In the genomic region with DNA sequence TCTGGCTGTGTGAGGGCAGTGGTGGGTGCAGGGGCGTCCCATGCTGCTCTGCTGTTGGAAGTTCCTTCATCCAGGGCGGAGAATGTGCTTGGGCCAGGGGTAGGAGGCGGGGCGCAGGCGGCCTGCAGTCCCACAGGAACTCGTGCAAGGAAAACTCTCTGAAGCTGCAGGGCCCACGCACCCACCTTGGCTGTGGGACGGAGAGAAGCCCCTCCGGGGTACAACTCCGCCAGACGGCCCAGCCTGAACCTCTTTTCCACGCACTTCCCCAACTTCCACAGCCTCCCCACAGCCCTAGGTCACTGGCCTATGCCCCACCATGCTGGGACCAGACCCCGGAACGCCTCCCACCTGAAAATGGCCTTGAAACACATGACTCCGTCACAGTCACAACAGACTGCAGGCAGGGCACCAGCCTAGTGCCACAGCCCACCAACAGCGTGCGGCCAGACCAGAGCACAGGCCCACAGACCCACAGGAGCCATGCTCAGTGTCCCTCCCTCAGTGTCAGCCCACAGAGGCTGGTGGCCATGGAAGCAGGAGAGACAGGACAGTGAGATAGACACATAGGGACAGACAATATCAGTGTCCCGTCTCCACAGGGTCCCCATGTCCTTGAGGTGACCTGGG, we compare ENCODE assay signal across 19 cellular contexts. TPM values are rescaled to one million over a fixed set of nuclear protein-coding genes. Genes with fewer than 3 reads are reported as not detected.
DNase-seq lines count a peak whose midpoint lies in the region; ATAC-seq and TF ChIP-seq lines count a peak whose summit lies in the region.
"Had no signal": no experiment of that assay in that cellular context is flagged by ENCODE, and none has a peak within 500 bp of the region (broad histone marks: within the 10 kb centered on the region; RNA-seq: fewer than 3 reads in every experiment).

No MANE protein-coding gene starts in this region.

- H3K4me3 ChIP-seq in aorta (ENCODE audit: low read length in 2 of 2) (no peak overlapping the region), GM23248 (no peak overlapping the region)
- H3K4me3 ChIP-seq: cardiac muscle cell, lung, Peyer's patch, tibial nerve had no signal

- TF ChIP-seq CTCF in osteocyte (IDR thresholded peaks at IDR 0.05), result no peak

- H3K36me3 ChIP-seq in aorta (ENCODE audit: control insufficient read depth in 1 of 2, insufficient read depth in 2 of 2, low read length in 1 of 2), result no peaks in the 10 kb centered on the region
- H3K36me3 ChIP-seq in GM23248 (ENCODE audit: low read depth), result no peaks in the 10 kb centered on the region
- H3K36me3 ChIP-seq: cardiac muscle cell, Peyer's patch, tibial nerve, WERI-Rb-1 had no signal

- 82 to 83% methylated on average over 18 of the region's 18 CpGs for WGBS in aorta, 2 donors
- WGBS in GM23248 (ENCODE audit: low coverage in 1 of 2, low lambda C conversion rate in 2 of 2, missing lambda C conversion rate in 2 of 2), 2 experiments, result 66 to 73% methylated on average over 14 to 18 of the region's 18 CpGs

- H3K9me3 Mint-ChIP-seq in activated naive CD8-positive, alpha-beta T cell treated with anti-CD3 and anti-CD28 coated beads, Interleukin-2, amount 10 ng/mL, durations not matched to agents 7 days and 5 days, result no peaks in the 10 kb centered on the region
- no peaks in the 10 kb centered on the region for H3K9me3 Mint-ChIP-seq in activated naive CD8-positive, alpha-beta T cell treated with anti-CD3 and anti-CD28 coated beads, Interleukin-2, amount 50 U/mL, for 24 hours
- no peaks in the 10 kb centered on the region for H3K9me3 Mint-ChIP-seq in osteocyte (ENCODE audit: unreplicated experiment)
- H3K9me3 Mint-ChIP-seq: effector memory CD8-positive, alpha-beta T cell; IgD-negative memory B cell; natural killer cell had no signal

- H3K9me3 ChIP-seq in aorta (ENCODE audit: control insufficient read depth, low read length) (no peaks in the 10 kb centered on the region), GM23248 (ENCODE audit: low read depth) (no peaks in the 10 kb centered on the region)
- H3K9me3 ChIP-seq: Peyer's patch, tibial nerve had no signal

- H3K27me3 ChIP-seq in aorta (ENCODE audit: control insufficient read depth in 1 of 2, insufficient read depth in 2 of 2, low read length in 1 of 2) (no peaks in the 10 kb centered on the region), GM23248 (replicated peaks; ENCODE audit: insufficient read depth) (no peaks in the 10 kb centered on the region)
- H3K27me3 ChIP-seq: cardiac muscle cell, Peyer's patch, tibial nerve had no signal

- no peak overlapping the region for H2AFZ ChIP-seq in GM23248

- H3F3A ChIP-seq in GM23248 (ENCODE audit: insufficient read depth), result no peaks in the 10 kb centered on the region

- no peak overlapping the region for H3K27ac Mint-ChIP-seq in activated naive CD8-positive, alpha-beta T cell treated with anti-CD3 and anti-CD28 coated beads, Interleukin-2, amount 10 ng/mL, durations not matched to agents 7 days and 5 days
- H3K27ac Mint-ChIP-seq in activated naive CD8-positive, alpha-beta T cell treated with anti-CD3 and anti-CD28 coated beads, Interleukin-2, amount 50 U/mL, for 24 hours, result no peak overlapping the region
- no peak overlapping the region for H3K27ac Mint-ChIP-seq in osteocyte (ENCODE audit: unreplicated experiment)
- H3K27ac Mint-ChIP-seq: effector memory CD8-positive, alpha-beta T cell had no signal

- H3K4me1 Mint-ChIP-seq in activated naive CD8-positive, alpha-beta T cell treated with anti-CD3 and anti-CD28 coated beads, Interleukin-2, amount 10 ng/mL, durations not matched to agents 7 days and 5 days, result peaks cover 4% of the 10 kb centered on the region
- peaks cover 6% of the 10 kb centered on the region for H3K4me1 Mint-ChIP-seq in activated naive CD8-positive, alpha-beta T cell treated with anti-CD3 and anti-CD28 coated beads, Interleukin-2, amount 50 U/mL, for 24 hours
- H3K4me1 Mint-ChIP-seq in osteocyte (ENCODE audit: unreplicated experiment), result peaks cover 22% of the 10 kb centered on the region

- no peaks in the 10 kb centered on the region for H4K20me1 ChIP-seq in GM23248 (ENCODE audit: insufficient read depth)

- H3K36me3 Mint-ChIP-seq in activated naive CD8-positive, alpha-beta T cell treated with anti-CD3 and anti-CD28 coated beads, Interleukin-2, amount 10 ng/mL, durations not matched to agents 7 days and 5 days, result no peaks in the 10 kb centered on the region
- no peaks in the 10 kb centered on the region for H3K36me3 Mint-ChIP-seq in activated naive CD8-positive, alpha-beta T cell treated with anti-CD3 and anti-CD28 coated beads, Interleukin-2, amount 50 U/mL, for 24 hours (ENCODE audit: low read depth)
- no peaks in the 10 kb centered on the region for H3K36me3 Mint-ChIP-seq in osteocyte (ENCODE audit: unreplicated experiment)
- H3K36me3 Mint-ChIP-seq: IgD-negative memory B cell, natural killer cell had no signal

- POLR2A ChIA-PET in activated naive CD8-positive, alpha-beta T cell treated with anti-CD3 and anti-CD28 coated beads, Interleukin-2, amount 10 ng/mL, durations not matched to agents 7 days and 5 days (lab: Charles Lee), result no interaction called here

- no peak overlapping the region for H3K9ac ChIP-seq in GM23248

- H3K4me2 ChIP-seq in GM23248 (ENCODE audit: unreplicated experiment), result no peak overlapping the region

- H3K9me2 ChIP-seq in GM23248 (ENCODE audit: insufficient read depth), result no peaks in the 10 kb centered on the region

- H3K27ac ChIP-seq in aorta (ENCODE audit: low read depth in 1 of 2, low read length in 2 of 2), result no peak overlapping the region
- H3K27ac ChIP-seq in GM23248, result no peak overlapping the region
- H3K27ac ChIP-seq: cardiac muscle cell, Peyer's patch, tibial nerve, WERI-Rb-1 had no signal

- DNase-seq in activated naive CD8-positive, alpha-beta T cell treated with anti-CD3 and anti-CD28 coated beads, Interleukin-2, amount 10 ng/mL, durations not matched to agents 7 days and 5 days, result peak; percentile 16
- no peak for DNase-seq in activated naive CD8-positive, alpha-beta T cell treated with anti-CD3 and anti-CD28 coated beads, Interleukin-2, amount 50 U/mL, for 24 hours
- peak; percentile 69 for DNase-seq in cardiac septum (ENCODE audit: low spot score)
- DNase-seq in osteocyte (ENCODE audit: extremely low spot score, unreplicated experiment), result peak; percentile 76
- peak; percentile 30 to 54 for DNase-seq in aorta
- DNase-seq in SHP77 treated with DMSO at 0.1 percent for 48 hours (lab: John Stamatoyannopoulos, UW), result no peak
- no peak for DNase-seq in GM23248
- DNase-seq: COR-L47; effector memory CD8-positive, alpha-beta T cell; GOT3; NCI-H2171; WERI-Rb-1 had no signal

- H3K4me1 ChIP-seq in aorta (ENCODE audit: control insufficient read depth in 1 of 2, insufficient read depth in 2 of 2, low read length in 2 of 2) (no peaks in the 10 kb centered on the region), GM23248 (ENCODE audit: insufficient read depth) (no peaks in the 10 kb centered on the region)
- H3K4me1 ChIP-seq: Peyer's patch had no signal

- H3K79me2 ChIP-seq in GM23248 (ENCODE audit: insufficient read depth), result no peaks in the 10 kb centered on the region

- intact Hi-C loops in cardiac septum (cut with DNase I), result no loop called here
- intact Hi-C loops in aorta (cut with DNase I), result no loop called here

- no peak for ATAC-seq in activated naive CD8-positive, alpha-beta T cell treated with anti-CD3 and anti-CD28 coated beads, Interleukin-2, amount 10 ng/mL, durations not matched to agents 7 days and 5 days (ENCODE audit: low read depth)
- ATAC-seq in activated naive CD8-positive, alpha-beta T cell treated with anti-CD3 and anti-CD28 coated beads, Interleukin-2, amount 50 U/mL, for 24 hours, result no peak
- no peak for ATAC-seq in aorta (ENCODE audit: low FRiP score)
- ATAC-seq in GM18909 (IDR thresholded peaks at IDR 0.05; ENCODE audit: poor library complexity, unreplicated experiment), result no peak
- ATAC-seq: effector memory CD8-positive, alpha-beta T cell; natural killer cell had no signal

- H3K27me3 Mint-ChIP-seq in activated naive CD8-positive, alpha-beta T cell treated with anti-CD3 and anti-CD28 coated beads, Interleukin-2, amount 10 ng/mL, durations not matched to agents 7 days and 5 days, result peaks cover 1% of the 10 kb centered on the region
- H3K27me3 Mint-ChIP-seq in activated naive CD8-positive, alpha-beta T cell treated with anti-CD3 and anti-CD28 coated beads, Interleukin-2, amount 50 U/mL, for 24 hours, result no peaks in the 10 kb centered on the region
- H3K27me3 Mint-ChIP-seq in osteocyte (ENCODE audit: unreplicated experiment), result no peaks in the 10 kb centered on the region
- H3K27me3 Mint-ChIP-seq: effector memory CD8-positive, alpha-beta T cell; IgD-negative memory B cell had no signal

- H3K4me3 Mint-ChIP-seq in activated naive CD8-positive, alpha-beta T cell treated with anti-CD3 and anti-CD28 coated beads, Interleukin-2, amount 10 ng/mL, durations not matched to agents 7 days and 5 days, result no peak overlapping the region
- H3K4me3 Mint-ChIP-seq in activated naive CD8-positive, alpha-beta T cell treated with anti-CD3 and anti-CD28 coated beads, Interleukin-2, amount 50 U/mL, for 24 hours, result no peak overlapping the region
- no peak overlapping the region for H3K4me3 Mint-ChIP-seq in osteocyte (ENCODE audit: unreplicated experiment)
- H3K4me3 Mint-ChIP-seq: effector memory CD8-positive, alpha-beta T cell; IgD-negative memory B cell; natural killer cell had no signal

- in situ Hi-C loops in GM23248 (cut with MboI), result no loop called here

RNA-seq across cellular contexts. Expression of a gene that starts 47.8 kb away (rescaled TPM):
- under 1 TPM; 0.08 to 0.09 TPM for total RNA-seq in activated naive CD8-positive, alpha-beta T cell treated with anti-CD3 and anti-CD28 coated beads, Interleukin-2, amount 10 ng/mL, durations not matched to agents 7 days and 5 days
- total RNA-seq in cardiac septum, result 6.5 TPM
- 4.8 and 4.9 TPM in 2 replicates for total RNA-seq in osteocyte
- total RNA-seq in aorta, result 1 to 10 TPM in 1 of 2 donors, under 1 TPM in 1; 0.94 to 3.5 TPM
- under 1 TPM; 0.13 to 0.38 TPM for polyA plus RNA-seq in aorta
- total RNA-seq in GM23248 (2014; rRNA removed; shearing (Covaris generic)), result 2.1 TPM in 2 replicates
- 0.09 and 0.29 TPM in 2 replicates for polyA plus RNA-seq in GM23248 (2016; fragmentation: Nextera tagmentation; extraction: Ambion mirVana)
- total RNA-seq: natural killer cell had no signal
- polyA plus RNA-seq: cardiac muscle cell, IgD-negative memory B cell had no signal

Comparison
In these comparisons a context has a peak if more than half of its experiments do, and no peak if none do; other contexts are left out.
1. DNase-seq: peak in activated naive CD8-positive, alpha-beta T cell treated with anti-CD3 and anti-CD28 coated beads, Interleukin-2, amount 10 ng/mL, durations not matched to agents 7 days and 5 days (single experiment), cardiac septum (single experiment), osteocyte (single experiment) and aorta (2 of 2); none in activated naive CD8-positive, alpha-beta T cell treated with anti-CD3 and anti-CD28 coated beads, Interleukin-2, amount 50 U/mL, for 24 hours (single experiment), SHP77 treated with DMSO at 0.1 percent for 48 hours (single experiment) and GM23248 (single experiment).